In genomic region chr3:142022381-142022780, GRCh38 we compare ENCODE assay signal across 8 cellular contexts.
DNase-seq lines count a peak whose midpoint lies in the region; ATAC-seq lines count a peak whose summit lies in the region.

No MANE protein-coding gene starts in this region.

- H3K27ac Mint-ChIP-seq in T-helper 17 cell = no peak overlapping the region

- peak; percentile 47 for DNase-seq in Ammon's horn (ENCODE audit: low spot score)
- peak; percentile 23 for DNase-seq in NCI-H69 (lab: John Stamatoyannopoulos, UW)
- DNase-seq in iris pigment epithelial cell (ENCODE audit: low read depth) = peak; percentile 29
- DNase-seq in activated CD4-positive, CD25-positive, alpha-beta regulatory T cell treated with anti-CD3 and anti-CD28 coated beads, Interleukin-2, amount 50 U/mL, for 72 hours = no peak
- DNase-seq in T-helper 17 cell = no peak

- peaks cover 16% of the 10 kb centered on the region for H3K4me1 Mint-ChIP-seq in T-helper 17 cell

- peak; percentile 75 for ATAC-seq in GM18519 (IDR thresholded peaks at IDR 0.05; ENCODE audit: low FRiP score, unreplicated experiment)
- peak; percentile 68 for ATAC-seq in HG02973 (IDR thresholded peaks at IDR 0.05; ENCODE audit: unreplicated experiment)
- ATAC-seq in HG03025 (IDR thresholded peaks at IDR 0.05; ENCODE audit: low FRiP score, unreplicated experiment) = no peak
- ATAC-seq in T-helper 17 cell = no peak

- no peaks in the 10 kb centered on the region for H3K36me3 Mint-ChIP-seq in T-helper 17 cell (ENCODE audit: low read depth)

- no peaks in the 10 kb centered on the region for H3K27me3 Mint-ChIP-seq in T-helper 17 cell

- H3K4me3 Mint-ChIP-seq in T-helper 17 cell = no peak overlapping the region

- H3K9me3 ChIP-seq in T-helper 17 cell (ENCODE audit: control insufficient read depth, low read length, poor library complexity, severe bottlenecking) = no peaks in the 10 kb centered on the region

Comparison
In these comparisons a context has a peak if more than half of its experiments do, and no peak if none do; other contexts are left out.
1. DNase-seq: peak in Ammon's horn (single experiment), NCI-H69 (single experiment) and iris pigment epithelial cell (single experiment); none in activated CD4-positive, CD25-positive, alpha-beta regulatory T cell treated with anti-CD3 and anti-CD28 coated beads, Interleukin-2, amount 50 U/mL, for 72 hours (single experiment) and T-helper 17 cell (0 of 3).
2. ATAC-seq: peak in GM18519 (single experiment) and HG02973 (single experiment); none in HG03025 (single experiment) and T-helper 17 cell (single experiment).